In the genomic region with DNA sequence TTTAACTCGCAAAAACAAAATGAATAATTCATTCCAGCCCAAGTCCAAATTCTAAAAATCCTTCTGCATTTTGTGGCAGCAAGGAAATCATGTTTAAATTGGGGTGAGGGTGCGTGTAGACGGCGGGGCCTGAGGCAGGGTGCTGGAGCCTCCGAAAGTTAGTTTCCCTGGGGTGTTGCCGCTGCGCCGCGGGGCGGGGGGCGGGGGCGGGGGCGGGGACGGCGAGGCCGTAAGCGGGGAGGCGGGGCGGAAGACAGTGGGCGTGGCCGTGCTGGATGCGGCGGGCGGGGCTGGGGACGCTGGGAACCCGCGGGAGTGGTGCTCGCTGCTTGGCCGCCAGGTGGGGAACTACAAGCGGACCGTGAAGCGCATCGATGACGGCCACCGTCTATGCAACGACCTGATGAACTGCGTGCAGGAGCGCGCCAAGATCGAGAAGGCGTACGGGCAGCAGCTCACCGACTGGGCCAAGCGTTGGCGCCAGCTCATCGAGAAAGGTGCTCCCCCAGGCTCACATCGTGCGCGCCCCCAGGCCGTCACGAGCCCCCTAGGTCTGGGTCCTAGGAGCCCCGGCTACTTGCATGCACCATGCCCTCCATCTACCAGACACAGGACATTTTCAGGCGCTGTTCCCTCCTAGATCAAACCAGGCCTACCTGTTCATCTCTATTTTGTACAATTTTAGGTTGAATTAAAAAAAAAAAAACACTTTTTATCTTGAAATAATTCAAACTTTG, we compare ENCODE assay signal across 1 cellular context.
A peak's percentile ranks its signal among the peaks of the same experiment; 100 is the strongest.
TF ChIP-seq lines count a peak whose summit lies in the region.

No MANE protein-coding gene starts in this region.

TF ChIP-seq in K562, 482 proteins besides CTCF, POLR2A, EP300 and RAD21 (continued from another document and continues in another):
- TF ChIP-seq, protein P1, sequence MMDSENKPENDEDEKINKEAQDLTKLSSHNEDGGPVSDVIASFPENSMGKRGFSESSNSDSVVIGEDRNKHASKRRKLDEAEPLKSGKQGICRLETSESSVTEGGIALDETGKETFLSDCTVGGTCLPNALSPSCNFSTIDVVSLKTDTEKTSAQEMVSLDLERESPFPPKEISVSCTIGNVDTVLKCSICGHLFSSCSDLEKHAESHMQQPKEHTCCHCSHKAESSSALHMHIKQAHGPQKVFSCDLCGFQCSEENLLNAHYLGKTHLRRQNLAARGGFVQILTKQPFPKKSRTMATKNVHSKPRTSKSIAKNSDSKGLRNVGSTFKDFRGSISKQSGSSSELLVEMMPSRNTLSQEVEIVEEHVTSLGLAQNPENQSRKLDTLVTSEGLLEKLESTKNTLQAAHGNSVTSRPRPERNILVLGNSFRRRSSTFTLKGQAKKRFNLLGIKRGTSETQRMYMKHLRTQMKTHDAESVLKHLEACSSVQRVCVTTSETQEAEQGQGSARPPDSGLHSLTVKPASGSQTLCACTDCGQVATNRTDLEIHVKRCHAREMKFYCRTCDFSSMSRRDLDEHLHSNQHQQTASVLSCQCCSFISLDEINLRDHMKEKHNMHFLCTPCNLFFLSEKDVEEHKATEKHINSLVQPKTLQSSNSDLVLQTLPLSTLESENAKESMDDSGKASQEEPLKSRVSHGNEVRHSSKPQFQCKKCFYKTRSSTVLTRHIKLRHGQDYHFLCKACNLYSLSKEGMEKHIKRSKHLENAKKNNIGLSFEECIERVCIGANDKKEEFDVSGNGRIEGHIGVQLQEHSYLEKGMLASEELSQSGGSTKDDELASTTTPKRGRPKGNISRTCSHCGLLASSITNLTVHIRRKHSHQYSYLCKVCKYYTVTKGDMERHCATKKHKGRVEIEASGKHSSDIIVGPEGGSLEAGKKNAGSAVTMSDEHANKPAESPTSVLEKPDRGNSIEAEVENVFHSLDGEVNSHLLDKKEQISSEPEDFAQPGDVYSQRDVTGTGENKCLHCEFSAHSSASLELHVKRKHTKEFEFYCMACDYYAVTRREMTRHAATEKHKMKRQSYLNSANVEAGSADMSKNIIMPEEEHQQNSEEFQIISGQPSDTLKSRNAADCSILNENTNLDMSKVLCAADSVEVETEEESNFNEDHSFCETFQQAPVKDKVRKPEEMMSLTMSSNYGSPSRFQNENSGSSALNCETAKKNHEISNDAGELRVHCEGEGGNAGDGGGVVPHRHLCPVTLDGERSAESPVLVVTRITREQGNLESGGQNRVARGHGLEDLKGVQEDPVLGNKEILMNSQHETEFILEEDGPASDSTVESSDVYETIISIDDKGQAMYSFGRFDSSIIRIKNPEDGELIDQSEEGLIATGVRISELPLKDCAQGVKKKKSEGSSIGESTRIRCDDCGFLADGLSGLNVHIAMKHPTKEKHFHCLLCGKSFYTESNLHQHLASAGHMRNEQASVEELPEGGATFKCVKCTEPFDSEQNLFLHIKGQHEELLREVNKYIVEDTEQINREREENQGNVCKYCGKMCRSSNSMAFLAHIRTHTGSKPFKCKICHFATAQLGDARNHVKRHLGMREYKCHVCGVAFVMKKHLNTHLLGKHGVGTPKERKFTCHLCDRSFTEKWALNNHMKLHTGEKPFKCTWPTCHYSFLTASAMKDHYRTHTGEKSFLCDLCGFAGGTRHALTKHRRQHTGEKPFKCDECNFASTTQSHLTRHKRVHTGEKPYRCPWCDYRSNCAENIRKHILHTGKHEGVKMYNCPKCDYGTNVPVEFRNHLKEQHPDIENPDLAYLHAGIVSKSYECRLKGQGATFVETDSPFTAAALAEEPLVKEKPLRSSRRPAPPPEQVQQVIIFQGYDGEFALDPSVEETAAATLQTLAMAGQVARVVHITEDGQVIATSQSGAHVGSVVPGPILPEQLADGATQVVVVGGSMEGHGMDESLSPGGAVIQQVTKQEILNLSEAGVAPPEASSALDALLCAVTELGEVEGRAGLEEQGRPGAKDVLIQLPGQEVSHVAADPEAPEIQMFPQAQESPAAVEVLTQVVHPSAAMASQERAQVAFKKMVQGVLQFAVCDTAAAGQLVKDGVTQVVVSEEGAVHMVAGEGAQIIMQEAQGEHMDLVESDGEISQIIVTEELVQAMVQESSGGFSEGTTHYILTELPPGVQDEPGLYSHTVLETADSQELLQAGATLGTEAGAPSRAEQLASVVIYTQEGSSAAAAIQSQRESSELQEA (IDR thresholded peaks at IDR 0.05; ENCODE audit: low read depth): 0 out of 2 replicates have a peak, but pooled peaks have one; percentile 35
- TF ChIP-seq RBM34 (IDR thresholded peaks at IDR 0.05; ENCODE audit: borderline replicate concordance, insufficient read depth, low read length) (no peak), SNIP1 (IDR thresholded peaks at IDR 0.05; ENCODE audit: low read depth) (no peak), SMC3 (conservative IDR thresholded peaks at IDR 0.05; ENCODE audit: insufficient read depth, low read depth, low read length) (peak; percentile 87), SOX6 (IDR thresholded peaks at IDR 0.05) (no peak; the same call in 1 of the 2 replicates), RFX7 (CRISPR knock-in tag; IDR thresholded peaks at IDR 0.05) (no peak), ZFP30 (CRISPR knock-in tag; IDR thresholded peaks at IDR 0.05; ENCODE audit: borderline replicate concordance) (no peak), ZFPM2 (CRISPR knock-in tag; IDR thresholded peaks at IDR 0.05) (no peak), CBX1 (IDR thresholded peaks at IDR 0.05; ENCODE audit: low read depth) (peak; percentile 43; the same call in 1 of the 2 replicates), FOXP1 (CRISPR knock-in tag; IDR thresholded peaks at IDR 0.05) (0 out of 2 replicates have a peak, but pooled peaks have one; percentile 23), ZSCAN29 (IDR thresholded peaks at IDR 0.05) (peak; percentile 88), HEY1 (CRISPR knock-in tag; IDR thresholded peaks at IDR 0.05; ENCODE audit: borderline replicate concordance) (no peak), SREBF2 (CRISPR knock-in tag; IDR thresholded peaks at IDR 0.05) (no peak), CC2D1A (IDR thresholded peaks at IDR 0.05) (0 out of 2 replicates have a peak, but pooled peaks have one; percentile 34), CREM (IDR thresholded peaks at IDR 0.05; ENCODE audit: low read depth) (peak; percentile 90), HNRNPK (IDR thresholded peaks at IDR 0.05; ENCODE audit: low read depth, low read length, poor library complexity, severe bottlenecking) (no peak), MTA3 (IDR thresholded peaks at IDR 0.05; ENCODE audit: borderline replicate concordance) (peak; percentile 63; the same call in 1 of the 2 replicates), NFIC (IDR thresholded peaks at IDR 0.05) (peak; percentile 60; the same call in 1 of the 2 replicates), ZNF175 (CRISPR knock-in tag; IDR thresholded peaks at IDR 0.05; ENCODE audit: low read depth) (0 out of 2 replicates have a peak, but pooled peaks have one; percentile 49), RBM25 (IDR thresholded peaks at IDR 0.05; ENCODE audit: low read depth, low read length, severe bottlenecking) (no peak), SRF (CRISPR knock-in tag; IDR thresholded peaks at IDR 0.05) (peak in 1 of 2 experiments; percentile 50; a peak in 1 of 4 replicates), CXXC5 (CRISPR knock-in tag; IDR thresholded peaks at IDR 0.05) (peak; percentile 90), TARDBP (IDR thresholded peaks at IDR 0.05) (peak; percentile 30; the same call in 1 of the 2 replicates), SREBF1 (IDR thresholded peaks at IDR 0.05; ENCODE audit: borderline replicate concordance, low read depth, low read length) (no peak), MCM3 (IDR thresholded peaks at IDR 0.05) (no peak), BCOR (IDR thresholded peaks at IDR 0.05) (peak; percentile 47; the same call in 1 of the 2 replicates), STAG1 (CRISPR knock-in tag; IDR thresholded peaks at IDR 0.05; ENCODE audit: borderline replicate concordance) (peak; percentile 72; the same call in 1 of the 2 replicates), SNRNP70 (optimal IDR thresholded peaks at IDR 0.05; ENCODE audit: low read depth, low read length) (no peak), RFX5 (IDR thresholded peaks at IDR 0.05; ENCODE audit: low read depth, low read length) (no peak), RBFOX2 (IDR thresholded peaks at IDR 0.05; ENCODE audit: low read depth, low read length) (no peak; the same call in 1 of the 2 replicates), RNF2 (IDR thresholded peaks at IDR 0.05) (0 out of 2 replicates have a peak, but pooled peaks have one; percentile 32), KDM5B (IDR thresholded peaks at IDR 0.05; ENCODE audit: insufficient replicate concordance, low read depth, low read length) (peak; percentile 65), BCL6 (CRISPR knock-in tag; IDR thresholded peaks at IDR 0.05) (no peak)
- TF ChIP-seq, protein P2, sequence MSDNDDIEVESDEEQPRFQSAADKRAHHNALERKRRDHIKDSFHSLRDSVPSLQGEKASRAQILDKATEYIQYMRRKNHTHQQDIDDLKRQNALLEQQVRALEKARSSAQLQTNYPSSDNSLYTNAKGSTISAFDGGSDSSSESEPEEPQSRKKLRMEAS (CRISPR knock-in tag; IDR thresholded peaks at IDR 0.05): peak; percentile 84
- TF ChIP-seq, protein P3, sequence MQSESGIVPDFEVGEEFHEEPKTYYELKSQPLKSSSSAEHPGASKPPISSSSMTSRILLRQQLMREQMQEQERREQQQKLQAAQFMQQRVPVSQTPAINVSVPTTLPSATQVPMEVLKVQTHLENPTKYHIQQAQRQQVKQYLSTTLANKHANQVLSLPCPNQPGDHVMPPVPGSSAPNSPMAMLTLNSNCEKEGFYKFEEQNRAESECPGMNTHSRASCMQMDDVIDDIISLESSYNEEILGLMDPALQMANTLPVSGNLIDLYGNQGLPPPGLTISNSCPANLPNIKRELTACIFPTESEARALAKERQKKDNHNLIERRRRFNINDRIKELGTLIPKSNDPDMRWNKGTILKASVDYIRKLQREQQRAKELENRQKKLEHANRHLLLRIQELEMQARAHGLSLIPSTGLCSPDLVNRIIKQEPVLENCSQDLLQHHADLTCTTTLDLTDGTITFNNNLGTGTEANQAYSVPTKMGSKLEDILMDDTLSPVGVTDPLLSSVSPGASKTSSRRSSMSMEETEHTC (IDR thresholded peaks at IDR 0.05): 0 out of 2 replicates have a peak, but pooled peaks have one; percentile 23
- TF ChIP-seq, protein P4, sequence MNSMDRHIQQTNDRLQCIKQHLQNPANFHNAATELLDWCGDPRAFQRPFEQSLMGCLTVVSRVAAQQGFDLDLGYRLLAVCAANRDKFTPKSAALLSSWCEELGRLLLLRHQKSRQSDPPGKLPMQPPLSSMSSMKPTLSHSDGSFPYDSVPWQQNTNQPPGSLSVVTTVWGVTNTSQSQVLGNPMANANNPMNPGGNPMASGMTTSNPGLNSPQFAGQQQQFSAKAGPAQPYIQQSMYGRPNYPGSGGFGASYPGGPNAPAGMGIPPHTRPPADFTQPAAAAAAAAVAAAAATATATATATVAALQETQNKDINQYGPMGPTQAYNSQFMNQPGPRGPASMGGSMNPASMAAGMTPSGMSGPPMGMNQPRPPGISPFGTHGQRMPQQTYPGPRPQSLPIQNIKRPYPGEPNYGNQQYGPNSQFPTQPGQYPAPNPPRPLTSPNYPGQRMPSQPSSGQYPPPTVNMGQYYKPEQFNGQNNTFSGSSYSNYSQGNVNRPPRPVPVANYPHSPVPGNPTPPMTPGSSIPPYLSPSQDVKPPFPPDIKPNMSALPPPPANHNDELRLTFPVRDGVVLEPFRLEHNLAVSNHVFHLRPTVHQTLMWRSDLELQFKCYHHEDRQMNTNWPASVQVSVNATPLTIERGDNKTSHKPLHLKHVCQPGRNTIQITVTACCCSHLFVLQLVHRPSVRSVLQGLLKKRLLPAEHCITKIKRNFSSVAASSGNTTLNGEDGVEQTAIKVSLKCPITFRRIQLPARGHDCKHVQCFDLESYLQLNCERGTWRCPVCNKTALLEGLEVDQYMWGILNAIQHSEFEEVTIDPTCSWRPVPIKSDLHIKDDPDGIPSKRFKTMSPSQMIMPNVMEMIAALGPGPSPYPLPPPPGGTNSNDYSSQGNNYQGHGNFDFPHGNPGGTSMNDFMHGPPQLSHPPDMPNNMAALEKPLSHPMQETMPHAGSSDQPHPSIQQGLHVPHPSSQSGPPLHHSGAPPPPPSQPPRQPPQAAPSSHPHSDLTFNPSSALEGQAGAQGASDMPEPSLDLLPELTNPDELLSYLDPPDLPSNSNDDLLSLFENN (IDR thresholded peaks at IDR 0.05; ENCODE audit: low read depth in 2 of 2, low read length in 2 of 2): no peak
- TF ChIP-seq, protein P5, sequence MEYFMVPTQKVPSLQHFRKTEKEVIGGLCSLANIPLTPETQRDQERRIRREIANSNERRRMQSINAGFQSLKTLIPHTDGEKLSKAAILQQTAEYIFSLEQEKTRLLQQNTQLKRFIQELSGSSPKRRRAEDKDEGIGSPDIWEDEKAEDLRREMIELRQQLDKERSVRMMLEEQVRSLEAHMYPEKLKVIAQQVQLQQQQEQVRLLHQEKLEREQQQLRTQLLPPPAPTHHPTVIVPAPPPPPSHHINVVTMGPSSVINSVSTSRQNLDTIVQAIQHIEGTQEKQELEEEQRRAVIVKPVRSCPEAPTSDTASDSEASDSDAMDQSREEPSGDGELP (CRISPR knock-in tag; IDR thresholded peaks at IDR 0.05; ENCODE audit: borderline replicate concordance): peak; percentile 79
- TF ChIP-seq, protein P6, sequence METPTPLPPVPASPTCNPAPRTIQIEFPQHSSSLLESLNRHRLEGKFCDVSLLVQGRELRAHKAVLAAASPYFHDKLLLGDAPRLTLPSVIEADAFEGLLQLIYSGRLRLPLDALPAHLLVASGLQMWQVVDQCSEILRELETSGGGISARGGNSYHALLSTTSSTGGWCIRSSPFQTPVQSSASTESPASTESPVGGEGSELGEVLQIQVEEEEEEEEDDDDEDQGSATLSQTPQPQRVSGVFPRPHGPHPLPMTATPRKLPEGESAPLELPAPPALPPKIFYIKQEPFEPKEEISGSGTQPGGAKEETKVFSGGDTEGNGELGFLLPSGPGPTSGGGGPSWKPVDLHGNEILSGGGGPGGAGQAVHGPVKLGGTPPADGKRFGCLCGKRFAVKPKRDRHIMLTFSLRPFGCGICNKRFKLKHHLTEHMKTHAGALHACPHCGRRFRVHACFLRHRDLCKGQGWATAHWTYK (CRISPR knock-in tag; IDR thresholded peaks at IDR 0.05): peak; percentile 21; the same call in 1 of the 2 replicates
- TF ChIP-seq, protein P7, sequence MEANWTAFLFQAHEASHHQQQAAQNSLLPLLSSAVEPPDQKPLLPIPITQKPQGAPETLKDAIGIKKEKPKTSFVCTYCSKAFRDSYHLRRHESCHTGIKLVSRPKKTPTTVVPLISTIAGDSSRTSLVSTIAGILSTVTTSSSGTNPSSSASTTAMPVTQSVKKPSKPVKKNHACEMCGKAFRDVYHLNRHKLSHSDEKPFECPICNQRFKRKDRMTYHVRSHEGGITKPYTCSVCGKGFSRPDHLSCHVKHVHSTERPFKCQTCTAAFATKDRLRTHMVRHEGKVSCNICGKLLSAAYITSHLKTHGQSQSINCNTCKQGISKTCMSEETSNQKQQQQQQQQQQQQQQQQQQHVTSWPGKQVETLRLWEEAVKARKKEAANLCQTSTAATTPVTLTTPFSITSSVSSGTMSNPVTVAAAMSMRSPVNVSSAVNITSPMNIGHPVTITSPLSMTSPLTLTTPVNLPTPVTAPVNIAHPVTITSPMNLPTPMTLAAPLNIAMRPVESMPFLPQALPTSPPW (CRISPR knock-in tag; IDR thresholded peaks at IDR 0.05): peak; percentile 97
- TF ChIP-seq, protein P8, sequence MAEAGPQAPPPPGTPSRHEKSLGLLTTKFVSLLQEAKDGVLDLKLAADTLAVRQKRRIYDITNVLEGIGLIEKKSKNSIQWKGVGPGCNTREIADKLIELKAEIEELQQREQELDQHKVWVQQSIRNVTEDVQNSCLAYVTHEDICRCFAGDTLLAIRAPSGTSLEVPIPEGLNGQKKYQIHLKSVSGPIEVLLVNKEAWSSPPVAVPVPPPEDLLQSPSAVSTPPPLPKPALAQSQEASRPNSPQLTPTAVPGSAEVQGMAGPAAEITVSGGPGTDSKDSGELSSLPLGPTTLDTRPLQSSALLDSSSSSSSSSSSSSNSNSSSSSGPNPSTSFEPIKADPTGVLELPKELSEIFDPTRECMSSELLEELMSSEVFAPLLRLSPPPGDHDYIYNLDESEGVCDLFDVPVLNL (CRISPR knock-in tag; IDR thresholded peaks at IDR 0.05; ENCODE audit: low read depth): peak; percentile 42; the same call in 1 of the 2 replicates
